ENCODE assay signal across 8 cellular contexts in genomic region chr6:157763129-157763893, GRCh38. TPM values are rescaled to one million over a fixed set of nuclear protein-coding genes. Genes with fewer than 3 reads are reported as not detected.
DNase-seq lines count a peak whose midpoint lies in the region; ATAC-seq and TF ChIP-seq lines count a peak whose summit lies in the region.

No MANE protein-coding gene starts in this region.

- peak overlapping the region; percentile 7 for H3K27ac ChIP-seq in BLaER1
- peak overlapping the region; percentile 94 for H3K27ac ChIP-seq in Panc1 (ENCODE audit: low read length)
- peak overlapping the region; percentile 74 for H3K27ac ChIP-seq in mesendoderm (ENCODE audit: low read depth, low read length)
- no peak overlapping the region for H3K27ac ChIP-seq in neural progenitor cell

- CTCF ChIA-PET in Panc1 (lab: Charles Lee) = interaction anchor here (0.6 to 0.9 kb wide), 3 partner anchors 8 to 76 kb away, joined by 4 to 5 read pairs (median 4); no protein-coding TSS in a partner anchor

- H3K9ac ChIP-seq in BLaER1 = peak overlapping the region; percentile 52; the same call in 1 of the 2 replicates
- no peak overlapping the region for H3K9ac ChIP-seq in mesendoderm (ENCODE audit: low read length)
- no peak overlapping the region for H3K9ac ChIP-seq in neural progenitor cell

- no peak overlapping the region for H4K8ac ChIP-seq in mesendoderm (ENCODE audit: low read depth, low read length)

- intact Hi-C loops in Panc1 (cut with micrococcal nuclease; ENCODE audit: unreplicated experiment) = no loop called here
- intact Hi-C loops in dendritic cell treated with granulocyte-macrophage colony-stimulating factor and Interleukin-4, amounts not matched to agents 40 ng/mL and 50 ng/mL, for 4 days (cut with micrococcal nuclease) = loop anchor here (5.0 to 10.0 kb wide), 2 partner anchors 39 to 321 kb away; no protein-coding TSS in a partner anchor

- WGBS in mesendoderm (ENCODE audit: extremely low coverage, insufficient coverage, low lambda C conversion rate) = no CpG with 5 or more reads among the region's 13 CpGs

- no peaks in the 10 kb centered on the region for H3K36me3 Mint-ChIP-seq in dendritic cell treated with granulocyte-macrophage colony-stimulating factor and Interleukin-4, amounts not matched to agents 40 ng/mL and 50 ng/mL, for 4 days (ENCODE audit: low read depth)
- no peaks in the 10 kb centered on the region for H3K36me3 Mint-ChIP-seq in neural progenitor cell

- ATAC-seq in Panc1 (peak; percentile 64), HG03565 (IDR thresholded peaks at IDR 0.05; ENCODE audit: unreplicated experiment) (no peak), GM19328 (IDR thresholded peaks at IDR 0.05; ENCODE audit: unreplicated experiment) (no peak)

- H3K4me1 ChIP-seq in BLaER1 = peaks cover 82% of the 10 kb centered on the region
- peaks cover 62% of the 10 kb centered on the region for H3K4me1 ChIP-seq in Panc1 (ENCODE audit: control insufficient read depth, insufficient read depth, low read length)
- H3K4me1 ChIP-seq in mesendoderm (ENCODE audit: control insufficient read depth, low read depth, low read length) = peaks cover 3% of the 10 kb centered on the region
- H3K4me1 ChIP-seq in neural progenitor cell = no peaks in the 10 kb centered on the region

- H3K4me3 ChIP-seq in BLaER1 (peak overlapping the region; percentile 36), Panc1 (ENCODE audit: low read depth in 2 of 2, low read length in 2 of 2) (peak overlapping the region in 1 of 2 experiments; percentile 10; a peak in 1 of 4 replicates), mesendoderm (ENCODE audit: low read length) (no peak overlapping the region), neural progenitor cell (no peak overlapping the region)

- TF ChIP-seq CTCF in Panc1 (IDR thresholded peaks at IDR 0.05) = no peak
- TF ChIP-seq CTCF in neural progenitor cell (IDR thresholded peaks at IDR 0.05) = no peak

- no peak overlapping the region for H2BK15ac ChIP-seq in mesendoderm (replicated peaks; ENCODE audit: low read depth)

- H4K5ac ChIP-seq in mesendoderm (ENCODE audit: low read length) = no peak overlapping the region

- POLR2A ChIA-PET in Panc1 (lab: Charles Lee) = interaction anchor here (0.6 kb wide), 1 partner anchor 788 kb away, joined by 10 read pairs; no protein-coding TSS in a partner anchor

- in situ Hi-C loops in Panc1 (cut with HindIII; ENCODE audit: low pct_unique_long_range_greater_than_20kb, low sequenced_read_pairs) = loop anchor here (25.0 kb wide), 1 partner anchor 99 kb away; no protein-coding TSS in a partner anchor

- peaks cover 93% of the 10 kb centered on the region for H3K4me1 Mint-ChIP-seq in dendritic cell treated with granulocyte-macrophage colony-stimulating factor and Interleukin-4, amounts not matched to agents 40 ng/mL and 50 ng/mL, for 4 days (ENCODE audit: low read depth)
- H3K4me1 Mint-ChIP-seq in neural progenitor cell = peaks cover 36% of the 10 kb centered on the region

- H3K4me3 Mint-ChIP-seq in dendritic cell treated with granulocyte-macrophage colony-stimulating factor and Interleukin-4, amounts not matched to agents 40 ng/mL and 50 ng/mL, for 4 days = no peak overlapping the region
- H3K4me3 Mint-ChIP-seq in neural progenitor cell = no peak overlapping the region

- no TSS peak for BruUV-seq in Panc1 (replicated peaks; lab: Mats Ljungman, UMichigan)

- peaks cover 16% of the 10 kb centered on the region for H4K20me1 ChIP-seq in BLaER1
- no peaks in the 10 kb centered on the region for H4K20me1 ChIP-seq in neural progenitor cell (ENCODE audit: low read depth)

- peaks cover 13% of the 10 kb centered on the region for H3K27me3 Mint-ChIP-seq in dendritic cell treated with granulocyte-macrophage colony-stimulating factor and Interleukin-4, amounts not matched to agents 40 ng/mL and 50 ng/mL, for 4 days
- peaks cover 15% of the 10 kb centered on the region for H3K27me3 Mint-ChIP-seq in neural progenitor cell (ENCODE audit: insufficient read depth, low read depth)

- H3K79me1 ChIP-seq in mesendoderm (ENCODE audit: low read length) = no peaks in the 10 kb centered on the region

- no peak overlapping the region for H2BK120ac ChIP-seq in mesendoderm (ENCODE audit: low read depth, low read length)

- H3K79me2 ChIP-seq in mesendoderm (ENCODE audit: control insufficient read depth, insufficient read depth, low read length) (no peaks in the 10 kb centered on the region), neural progenitor cell (ENCODE audit: low read depth) (no peaks in the 10 kb centered on the region)

- no peak overlapping the region for H2AK5ac ChIP-seq in mesendoderm (ENCODE audit: low read length)

- peak overlapping the region; percentile 5 for H3K18ac ChIP-seq in mesendoderm (ENCODE audit: low read length)

- H3K4ac ChIP-seq in mesendoderm (ENCODE audit: low read depth, low read length) = no peak overlapping the region

- H3K36me3 ChIP-seq in BLaER1 (no peaks in the 10 kb centered on the region), Panc1 (ENCODE audit: control insufficient read depth, insufficient read depth, low read length) (no peaks in the 10 kb centered on the region), mesendoderm (ENCODE audit: control insufficient read depth, insufficient read depth, low read length) (no peaks in the 10 kb centered on the region), neural progenitor cell (no peaks in the 10 kb centered on the region)

- H3K23ac ChIP-seq in mesendoderm (ENCODE audit: low read length) = no peak overlapping the region

- no peak overlapping the region for H2BK5ac ChIP-seq in mesendoderm (ENCODE audit: low read length)

- H3K4me2 ChIP-seq in BLaER1 = peak overlapping the region; percentile 92
- no peak overlapping the region for H3K4me2 ChIP-seq in mesendoderm (ENCODE audit: low read length)
- no peak overlapping the region for H3K4me2 ChIP-seq in neural progenitor cell

- no peaks in the 10 kb centered on the region for H3K9me3 Mint-ChIP-seq in dendritic cell treated with granulocyte-macrophage colony-stimulating factor and Interleukin-4, amounts not matched to agents 40 ng/mL and 50 ng/mL, for 4 days
- peaks cover 2% of the 10 kb centered on the region for H3K9me3 Mint-ChIP-seq in neural progenitor cell

- peak overlapping the region; percentile 26 for H3K56ac ChIP-seq in mesendoderm (ENCODE audit: low read length)

- H3K9me3 ChIP-seq in BLaER1 = no peaks in the 10 kb centered on the region
- H3K9me3 ChIP-seq in Panc1 (ENCODE audit: control insufficient read depth, insufficient read depth, low read depth, low read length) = no peaks in the 10 kb centered on the region
- H3K9me3 ChIP-seq in neural progenitor cell (ENCODE audit: low read depth) = no peaks in the 10 kb centered on the region

- no peaks in the 10 kb centered on the region for H3F3A ChIP-seq in neural progenitor cell (ENCODE audit: low read depth)

- DNase-seq in HS-27A (ENCODE audit: low read depth) = peak; percentile 80
- DNase-seq in Panc1 (ENCODE audit: low read depth, low spot score) = peak; percentile 94
- DNase-seq in mesendoderm = peak; percentile 97
- DNase-seq in neural progenitor cell (ENCODE audit: low spot score) = no peak

- no peak overlapping the region for H2AFZ ChIP-seq in neural progenitor cell (replicated peaks)

- H3K27ac Mint-ChIP-seq in dendritic cell treated with granulocyte-macrophage colony-stimulating factor and Interleukin-4, amounts not matched to agents 40 ng/mL and 50 ng/mL, for 4 days = peak overlapping the region; percentile 87
- H3K27ac Mint-ChIP-seq in neural progenitor cell = no peak overlapping the region

- H3K27me3 ChIP-seq in BLaER1 (no peaks in the 10 kb centered on the region), Panc1 (ENCODE audit: control insufficient read depth, insufficient read depth, low read length) (no peaks in the 10 kb centered on the region), mesendoderm (ENCODE audit: insufficient read depth, low read length, poor library complexity) (no peaks in the 10 kb centered on the region), neural progenitor cell (no peaks in the 10 kb centered on the region)

RNA-seq across cellular contexts. Expression of gene SNX9, which starts 59.7 kb away (rescaled TPM):
- total RNA-seq in Panc1 (2021; ENCODE audit: unreplicated experiment) = 46.0 TPM
- 37.4 TPM for polyA plus RNA-seq in Panc1 (2012; ENCODE audit: insufficient read length)
- 28.5 TPM for polyA plus RNA-seq in mesendoderm (2013, experiment 1 of 2)
- polyA plus RNA-seq in mesendoderm (2013, experiment 2 of 2) = 29.3 TPM
- 16.1 and 17.8 TPM in 2 replicates for total RNA-seq in neural progenitor cell (ENCODE audit: low replicate concordance)
